23 cellular contexts compared by ENCODE assay signal in genomic region chr16:17437142-17437720, GRCh38.
"Had no signal": no experiment of that assay in that cellular context is flagged by ENCODE, and none has a peak within 500 bp of the region (broad histone marks: within the 10 kb centered on the region; RNA-seq: fewer than 3 reads in every experiment).

No MANE protein-coding gene starts in this region.

- H3K27ac Mint-ChIP-seq: activated CD8-positive, alpha-beta T cell treated with anti-CD3 and anti-CD28 coated beads, Interleukin-2, amount 10 ng/mL, durations not matched to agents 7 days and 5 days; activated naive CD4-positive, alpha-beta T cell treated with anti-CD3 and anti-CD28 coated beads for 36 hours; activated T-cell treated with anti-CD3 and anti-CD28 coated beads, Interleukin-2, amount 50 U/mL, for 24 hours; endodermal cell; memory B cell; neural progenitor cell; progenitor cell of endocrine pancreas had no signal

- H3K27me3 Mint-ChIP-seq: activated T-cell treated with anti-CD3 and anti-CD28 coated beads, Interleukin-2, amount 50 U/mL, for 24 hours; central memory CD8-positive, alpha-beta T cell; memory B cell; progenitor cell of endocrine pancreas; stimulated activated naive CD8-positive, alpha-beta T cell treated with anti-CD3 and anti-CD28 coated beads, Interleukin-15, amount 100 ng/mL, for 72 hours had no signal

- ATAC-seq: activated CD8-positive, alpha-beta T cell treated with anti-CD3 and anti-CD28 coated beads, Interleukin-2, amount 10 ng/mL, durations not matched to agents 7 days and 5 days; body of pancreas; foreskin keratinocyte; left lung; stimulated activated naive CD8-positive, alpha-beta T cell treated with anti-CD3 and anti-CD28 coated beads, Interleukin-15, amount 100 ng/mL, for 72 hours; upper lobe of right lung had no signal

- H3K9me3 Mint-ChIP-seq: activated naive CD4-positive, alpha-beta T cell treated with anti-CD3 and anti-CD28 coated beads for 36 hours; activated T-cell treated with anti-CD3 and anti-CD28 coated beads, Interleukin-2, amount 50 U/mL, for 24 hours; central memory CD8-positive, alpha-beta T cell; endodermal cell; memory B cell; neural progenitor cell; stimulated activated naive CD8-positive, alpha-beta T cell treated with anti-CD3 and anti-CD28 coated beads, Interleukin-15, amount 100 ng/mL, for 72 hours had no signal

- H3K27me3 ChIP-seq: body of pancreas, colonic mucosa, foreskin keratinocyte, left lung, neural progenitor cell, testis, upper lobe of right lung had no signal

- H3K4me3 ChIP-seq: body of pancreas, colonic mucosa, left lung, neural progenitor cell, skin epidermis, testis, upper lobe of right lung had no signal

- H3K36me3 ChIP-seq: colonic mucosa, left lung, neural progenitor cell, upper lobe of right lung had no signal

- H3K4me1 ChIP-seq: body of pancreas, colonic mucosa, foreskin keratinocyte, testis, upper lobe of right lung had no signal

- H3K27ac ChIP-seq: body of pancreas, colonic mucosa, epithelial cell of prostate, foreskin keratinocyte, left lung, neural progenitor cell, skin epidermis, upper lobe of right lung had no signal

- H3K9me3 ChIP-seq: body of pancreas, colonic mucosa, left lung, testis, upper lobe of right lung had no signal

- DNase-seq: activated CD4-positive, alpha-beta T cell treated with anti-CD3 and anti-CD28 coated beads for 48 hours; activated CD4-positive, CD25-positive, alpha-beta regulatory T cell; activated CD8-positive, alpha-beta T cell treated with anti-CD3 and anti-CD28 coated beads, Interleukin-2, amount 10 ng/mL, durations not matched to agents 7 days and 5 days; activated naive CD4-positive, alpha-beta T cell treated with anti-CD3 and anti-CD28 coated beads for 36 hours; activated T-cell treated with anti-CD3 and anti-CD28 coated beads, Interleukin-2, amount 50 U/mL, for 24 hours; body of pancreas; colonic mucosa; endodermal cell; foreskin keratinocyte; kidney; left lung; stimulated activated CD4-positive, alpha-beta T cell treated with anti-CD3 and anti-CD28 coated beads, Interleukin-15, amount 100 ng/mL, for 24 hours; stimulated activated CD4-positive, alpha-beta T cell treated with anti-CD3 and anti-CD28 coated beads, Interleukin-4, amount 100 ng/mL, for 1 hour; stimulated activated naive CD8-positive, alpha-beta T cell treated with anti-CD3 and anti-CD28 coated beads, Interleukin-15, amount 100 ng/mL, for 72 hours; T-helper 9 cell; testis; upper lobe of right lung had no signal

- H3K4me3 Mint-ChIP-seq: activated CD8-positive, alpha-beta T cell treated with anti-CD3 and anti-CD28 coated beads, Interleukin-2, amount 10 ng/mL, durations not matched to agents 7 days and 5 days; activated naive CD4-positive, alpha-beta T cell treated with anti-CD3 and anti-CD28 coated beads for 36 hours; activated T-cell treated with anti-CD3 and anti-CD28 coated beads, Interleukin-2, amount 50 U/mL, for 24 hours; central memory CD8-positive, alpha-beta T cell; endodermal cell; memory B cell; neural progenitor cell; stimulated activated naive CD8-positive, alpha-beta T cell treated with anti-CD3 and anti-CD28 coated beads, Interleukin-15, amount 100 ng/mL, for 72 hours had no signal
